In the genomic region with DNA sequence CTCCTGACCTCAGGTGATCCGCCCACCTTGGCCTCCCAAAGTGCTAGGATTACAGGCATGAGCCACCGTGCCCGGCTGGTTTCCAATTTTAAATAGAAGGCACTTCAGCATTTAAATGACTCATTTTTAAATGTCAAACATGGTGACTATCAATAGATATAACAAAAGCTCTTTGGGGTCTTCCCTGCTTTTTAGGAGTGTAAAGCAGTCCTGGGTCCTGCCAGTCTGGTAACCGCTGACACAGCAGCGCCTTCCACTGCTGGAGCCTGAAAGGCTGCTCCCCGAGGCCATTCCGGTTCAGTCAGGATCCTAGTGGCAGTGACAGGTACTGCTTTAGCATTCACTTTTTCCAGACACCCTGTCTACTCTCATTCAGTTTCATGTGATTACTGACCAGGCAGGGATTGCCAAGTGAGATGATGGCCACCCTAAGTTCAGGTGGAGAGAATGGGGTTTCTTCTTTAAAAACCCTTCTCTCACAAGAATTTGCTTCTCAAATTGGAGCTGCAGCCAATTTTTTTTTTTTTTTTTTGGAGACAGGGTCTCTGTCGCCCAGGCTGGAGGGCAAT, we compare ENCODE assay signal across 8 cellular contexts. TPM values are rescaled to one million over a fixed set of nuclear protein-coding genes. Genes with fewer than 3 reads are reported as not detected.
DNase-seq lines count a peak whose midpoint lies in the region; ATAC-seq and TF ChIP-seq lines count a peak whose summit lies in the region.

No MANE protein-coding gene starts in this region.

- H3K4me3 Mint-ChIP-seq in CD14-positive monocyte: no peak overlapping the region
- H3K4me3 Mint-ChIP-seq in activated T-cell treated with anti-CD3 and anti-CD28 coated beads, Interleukin-2, amount 50 U/mL, for 4 hours: peak overlapping the region; percentile 71

- peaks cover 1 to 5% of the 10 kb centered on the region in 2 donors for H3K36me3 Mint-ChIP-seq in CD14-positive monocyte
- peaks cover 6% of the 10 kb centered on the region for H3K36me3 Mint-ChIP-seq in activated T-cell treated with anti-CD3 and anti-CD28 coated beads, Interleukin-2, amount 50 U/mL, for 4 hours (ENCODE audit: insufficient read depth)

- H3K4me2 ChIP-seq in fibroblast of lung (ENCODE audit: extremely low read depth, insufficient read depth, low read length): peak overlapping the region; percentile 18

- H2AFZ ChIP-seq in fibroblast of lung (ENCODE audit: low read length): no peak overlapping the region

- H3K9me3 Mint-ChIP-seq in CD14-positive monocyte: peaks cover 0 to 2% (median 0%) of the 10 kb centered on the region in 7 donors
- no peaks in the 10 kb centered on the region for H3K9me3 Mint-ChIP-seq in activated T-cell treated with anti-CD3 and anti-CD28 coated beads, Interleukin-2, amount 50 U/mL, for 4 hours

- H3K9me3 ChIP-seq in Panc1 (ENCODE audit: control insufficient read depth, insufficient read depth, low read depth, low read length) (no peaks in the 10 kb centered on the region), fibroblast of lung (ENCODE audit: control insufficient read depth, insufficient read depth, low read depth, low read length) (no peaks in the 10 kb centered on the region), psoas muscle (no peaks in the 10 kb centered on the region)

- H3K27me3 ChIP-seq in Panc1 (ENCODE audit: control insufficient read depth, insufficient read depth, low read length) (no peaks in the 10 kb centered on the region), fibroblast of lung (ENCODE audit: control insufficient read depth, insufficient read depth, low read length) (no peaks in the 10 kb centered on the region), psoas muscle (ENCODE audit: insufficient read depth in 3 of 3, low read length in 2 of 3) (no peaks in the 10 kb centered on the region)

- H3K27ac ChIP-seq in Panc1 (ENCODE audit: low read length): peak overlapping the region; percentile 21; the same call in 1 of the 2 replicates
- H3K27ac ChIP-seq in fibroblast of lung (ENCODE audit: insufficient read depth, low read length): no peak overlapping the region
- H3K27ac ChIP-seq in psoas muscle: no peak overlapping the region

- ATAC-seq in Panc1 (peak; percentile 71), psoas muscle (peak; percentile 29 to 63 (median 52)), HG03039 (IDR thresholded peaks at IDR 0.05; ENCODE audit: unreplicated experiment) (no peak)
- ATAC-seq in activated T-cell treated with anti-CD3 and anti-CD28 coated beads, Interleukin-2, amount 50 U/mL, for 4 hours: peak; percentile 61

- H3K4me1 Mint-ChIP-seq in CD14-positive monocyte: peaks cover 71% of the 10 kb centered on the region
- H3K4me1 Mint-ChIP-seq in activated T-cell treated with anti-CD3 and anti-CD28 coated beads, Interleukin-2, amount 50 U/mL, for 4 hours (ENCODE audit: low read depth): peaks cover 83% of the 10 kb centered on the region

- BruUV-seq in Panc1 (replicated peaks; lab: Mats Ljungman, UMichigan): no TSS peak

- peaks cover 11% of the 10 kb centered on the region for H4K20me1 ChIP-seq in fibroblast of lung (ENCODE audit: control insufficient read depth, extremely low read depth, insufficient read depth, low read length)

- H3K4me3 ChIP-seq in Panc1 (ENCODE audit: low read depth in 2 of 2, low read length in 2 of 2) (no peak overlapping the region), fibroblast of lung (replicated peaks in 1 of 4; ENCODE audit: control extremely low read depth in 1 of 4, insufficient read depth in 1 of 4, low read depth in 3 of 4, low read length in 4 of 4) (no peak overlapping the region), psoas muscle (no peak overlapping the region)

- WGBS in psoas muscle, 3 donors: 46 to 52% (median 49%) methylated on average over 8 of the region's 8 CpGs

- no peak for DNase-seq in CD14-positive monocyte (ENCODE audit: low spot score)
- DNase-seq in HCEC 1CT: peak; percentile 53
- DNase-seq in Panc1 (ENCODE audit: low read depth, low spot score): no peak
- peak; percentile 58 for DNase-seq in activated T-cell treated with anti-CD3 and anti-CD28 coated beads, Interleukin-2, amount 50 U/mL, for 4 hours
- peak; percentile 33 to 56 for DNase-seq in fibroblast of lung (ENCODE audit: low read depth in 2 of 2)
- DNase-seq in psoas muscle: peak in 1 of 2 donors; percentile 73
- DNase-seq in T1000 (lab: John Stamatoyannopoulos, UW): no peak

- no peaks in the 10 kb centered on the region; the same call in 1 of the 2 replicates for H3K36me3 ChIP-seq in Panc1 (ENCODE audit: control insufficient read depth, insufficient read depth, low read length)
- no peaks in the 10 kb centered on the region for H3K36me3 ChIP-seq in fibroblast of lung (ENCODE audit: control insufficient read depth, insufficient read depth, low read length)
- no peaks in the 10 kb centered on the region for H3K36me3 ChIP-seq in psoas muscle (ENCODE audit: insufficient read depth in 1 of 2, low read depth in 1 of 2)

- CTCF ChIA-PET in Panc1 (lab: Charles Lee): interaction anchor here (0.6 kb wide), 1 partner anchor 50 kb away, joined by 3 read pairs; no protein-coding TSS in a partner anchor

- POLR2A ChIA-PET in Panc1 (lab: Charles Lee): no interaction called here

- no peak overlapping the region for H3K9ac ChIP-seq in fibroblast of lung (ENCODE audit: insufficient read depth, low read length)

- TF ChIP-seq CTCF in CD14-positive monocyte (IDR thresholded peaks at IDR 0.05) (peak; percentile 76), Panc1 (IDR thresholded peaks at IDR 0.05) (peak; percentile 77), fibroblast of lung (conservative IDR thresholded peaks at IDR 0.05 in 1 of 2, IDR thresholded peaks at IDR 0.05 in 1 of 2; ENCODE audit: low read depth in 1 of 2, low read length in 2 of 2) (peak; percentile 41 to 67), psoas muscle (IDR thresholded peaks at IDR 0.05) (peak; percentile 47)

- H3K79me2 ChIP-seq in fibroblast of lung (ENCODE audit: control insufficient read depth, insufficient read depth, low read length): peaks cover 98% of the 10 kb centered on the region

- intact Hi-C loops in CD14-positive monocyte (cut with micrococcal nuclease) (loop anchor here in 1 of 2 donors (10.0 kb wide), 1 partner anchor 126 kb away; the partner anchor contains the start of gene MRGBP), Panc1 (cut with micrococcal nuclease; ENCODE audit: unreplicated experiment) (no loop called here), psoas muscle (cut with DNase I) (no loop called here)

- H3K27me3 Mint-ChIP-seq in CD14-positive monocyte (ENCODE audit: low read depth in 3 of 3): no peaks in the 10 kb centered on the region
- no peaks in the 10 kb centered on the region for H3K27me3 Mint-ChIP-seq in activated T-cell treated with anti-CD3 and anti-CD28 coated beads, Interleukin-2, amount 50 U/mL, for 4 hours (ENCODE audit: low read depth)

- in situ Hi-C loops in Panc1 (cut with HindIII; ENCODE audit: low pct_unique_long_range_greater_than_20kb, low sequenced_read_pairs): no loop called here

- H3K4me1 ChIP-seq in Panc1 (ENCODE audit: control insufficient read depth, insufficient read depth, low read length): peaks cover 77% of the 10 kb centered on the region
- H3K4me1 ChIP-seq in fibroblast of lung (ENCODE audit: control insufficient read depth, extremely low read depth, insufficient read depth, low read length): peaks cover 17% of the 10 kb centered on the region
- peaks cover 85% of the 10 kb centered on the region for H3K4me1 ChIP-seq in psoas muscle

- H3K27ac Mint-ChIP-seq in CD14-positive monocyte: peak overlapping the region in 4 of 7 donors; percentile 50 to 70 (median 64)

RNA-seq across cellular contexts. Expression of gene DIDO1, which starts 5.1 kb away (rescaled TPM):
- polyA plus RNA-seq in CD14-positive monocyte: 10 to 100 TPM in 1 of 2 donors, 1 to 10 TPM in 1; 8.5 to 12.9 TPM
- 57.3 TPM for total RNA-seq in Panc1 (2021; ENCODE audit: unreplicated experiment)
- polyA plus RNA-seq in Panc1 (2012; ENCODE audit: insufficient read length): 33.9 TPM
- total RNA-seq in activated T-cell treated with anti-CD3 and anti-CD28 coated beads, Interleukin-2, amount 50 U/mL, for 4 hours: 10 to 100 TPM; 44.9 to 49.9 (median 47.4) TPM
- total RNA-seq in fibroblast of lung: 27.7 and 33.2 TPM in 2 replicates
- 25.9 and 28.8 TPM in 2 replicates for polyA plus RNA-seq in fibroblast of lung
- polyA plus RNA-seq in fibroblast of lung (2012): 23.1 and 23.5 TPM in 2 replicates
- polyA minus RNA-seq in fibroblast of lung (ENCODE audit: low replicate concordance): 24.0 and 26.3 TPM in 2 replicates
- 10 to 100 TPM; 23.0 to 32.4 (median 27.9) TPM for total RNA-seq in psoas muscle
- polyA plus RNA-seq in psoas muscle: 10 to 100 TPM in 2 of 3 donors, 1 to 10 TPM in 1; 10.0 to 23.9 (median 12.7) TPM

RNA-seq across cellular contexts. Expression of gene GID8, which starts 16.7 kb away (rescaled TPM):
- polyA plus RNA-seq in CD14-positive monocyte (10 to 100 TPM; 12.4 to 12.7 TPM), fibroblast of lung (23.0 and 25.5 TPM in 2 replicates), psoas muscle (10 to 100 TPM in 2 of 3 donors, 1 to 10 TPM in 1; 7.3 to 15.9 (median 14.2) TPM)
- total RNA-seq in Panc1 (2021; ENCODE audit: unreplicated experiment) (37.3 TPM), fibroblast of lung (33.9 and 38.8 TPM in 2 replicates), psoas muscle (10 to 100 TPM; 12.8 to 14.9 (median 14.3) TPM)
- 27.2 TPM for polyA plus RNA-seq in Panc1 (2012; ENCODE audit: insufficient read length)
- 10 to 100 TPM; 42.7 to 52.9 (median 47.4) TPM for total RNA-seq in activated T-cell treated with anti-CD3 and anti-CD28 coated beads, Interleukin-2, amount 50 U/mL, for 4 hours
- 19.7 and 21.3 TPM in 2 replicates for polyA plus RNA-seq in fibroblast of lung (2012)
- 20.3 and 26.3 TPM in 2 replicates for polyA minus RNA-seq in fibroblast of lung (ENCODE audit: low replicate concordance)

RNA-seq across cellular contexts. Expression of gene SLC17A9, which starts 31.3 kb away (rescaled TPM):
- polyA plus RNA-seq in CD14-positive monocyte (under 1 TPM; 0.81 to 0.82 TPM), fibroblast of lung (3.4 and 6.8 TPM in 2 replicates), psoas muscle (under 1 TPM; 0.59 to 0.88 (median 0.69) TPM)
- total RNA-seq in Panc1 (2021; ENCODE audit: unreplicated experiment) (0.28 TPM), fibroblast of lung (3.3 and 6.4 TPM in 2 replicates), psoas muscle (1 to 10 TPM in 1 of 4 donors, under 1 TPM in 3; 0.32 to 1.0 (median 0.92) TPM)
- not detected for polyA plus RNA-seq in Panc1 (2012; ENCODE audit: insufficient read length)
- 10 to 100 TPM in 2 of 3 donors, 1 to 10 TPM in 1; 6.8 to 16.1 (median 13.3) TPM for total RNA-seq in activated T-cell treated with anti-CD3 and anti-CD28 coated beads, Interleukin-2, amount 50 U/mL, for 4 hours
- 6.3 and 9.8 TPM in 2 replicates for polyA plus RNA-seq in fibroblast of lung (2012)
- polyA minus RNA-seq in fibroblast of lung (ENCODE audit: low replicate concordance): 4.1 and 7.8 TPM in 2 replicates

RNA-seq across cellular contexts. Expression of gene TCFL5, which starts 59.6 kb away (rescaled TPM):
- polyA plus RNA-seq in CD14-positive monocyte: under 1 TPM; 0.38 to 0.89 TPM
- 23.8 TPM for total RNA-seq in Panc1 (2021; ENCODE audit: unreplicated experiment)
- polyA plus RNA-seq in Panc1 (2012; ENCODE audit: insufficient read length): 22.3 TPM
- 1 to 10 TPM; 4.4 to 4.9 (median 4.5) TPM for total RNA-seq in activated T-cell treated with anti-CD3 and anti-CD28 coated beads, Interleukin-2, amount 50 U/mL, for 4 hours
- total RNA-seq in fibroblast of lung: 13.7 and 15.2 TPM in 2 replicates
- 9.8 and 11.1 TPM in 2 replicates for polyA plus RNA-seq in fibroblast of lung
- polyA plus RNA-seq in fibroblast of lung (2012): 8.3 and 8.9 TPM in 2 replicates
- polyA minus RNA-seq in fibroblast of lung (ENCODE audit: low replicate concordance): 0.89 and 0.94 TPM in 2 replicates
- 1 to 10 TPM; 3.6 to 5.2 (median 4.1) TPM for total RNA-seq in psoas muscle
- polyA plus RNA-seq in psoas muscle: 1 to 10 TPM; 2.3 to 4.3 (median 2.8) TPM

Comparison
In these comparisons a context has a peak if more than half of its experiments do, and no peak if none do; other contexts are left out.
1. DNase-seq: peak in HCEC 1CT (single experiment), activated T-cell treated with anti-CD3 and anti-CD28 coated beads, Interleukin-2, amount 50 U/mL, for 4 hours (single experiment) and fibroblast of lung (2 of 2); none in CD14-positive monocyte (single experiment), Panc1 (single experiment) and T1000 (single experiment).
2. Peak in every context shown above with its lines, with median percentiles within 50 percentile points of each other: CTCF ChIP-seq.